ENCODE assay signal across 17 cellular contexts in genomic region chr2:190537765-190538164, GRCh38. TPM values are rescaled to one million over a fixed set of nuclear protein-coding genes. Genes with fewer than 3 reads are reported as not detected.
DNase-seq lines count a peak whose midpoint lies in the region; ATAC-seq and TF ChIP-seq lines count a peak whose summit lies in the region.
"Had no signal": no experiment of that assay in that cellular context is flagged by ENCODE, and none has a peak within 500 bp of the region (broad histone marks: within the 10 kb centered on the region; RNA-seq: fewer than 3 reads in every experiment).

No MANE protein-coding gene starts in this region.

- no peak overlapping the region for H3K9ac ChIP-seq in iPS-15b (ENCODE audit: low read depth, low read length)

- H3K4me3 Mint-ChIP-seq in CD4-positive, CD25-positive, alpha-beta regulatory T cell = peak overlapping the region in 1 of 4 donors; percentile 100
- no peak overlapping the region for H3K4me3 Mint-ChIP-seq in mesothelial cell of epicardium
- H3K4me3 Mint-ChIP-seq: activated CD8-positive, alpha-beta memory T cell treated with anti-CD3 and anti-CD28 coated beads, Interleukin-2, amount 10 ng/mL, durations not matched to agents 7 days and 5 days; activated naive CD4-positive, alpha-beta T cell treated with anti-CD3 and anti-CD28 coated beads for 36 hours had no signal

- H3K27ac ChIP-seq in CD4-positive, CD25-positive, alpha-beta regulatory T cell (ENCODE audit: insufficient read depth, low read length, poor library complexity, severe bottlenecking) = peak overlapping the region; percentile 26

- peaks cover 30% of the 10 kb centered on the region for H3K4me1 ChIP-seq in CD4-positive, CD25-positive, alpha-beta regulatory T cell (ENCODE audit: control insufficient read depth, insufficient read depth, low read length, poor library complexity, severe bottlenecking)
- peaks cover 12% of the 10 kb centered on the region for H3K4me1 ChIP-seq in iPS-15b (ENCODE audit: control insufficient read depth, insufficient read depth, low read length)

- peak in 1 of 3 donors; percentile 37 for DNase-seq in CD4-positive, CD25-positive, alpha-beta regulatory T cell
- peak; percentile 54 for DNase-seq in HT1080 (ENCODE audit: low read depth)
- DNase-seq in amniotic epithelial cell (ENCODE audit: low read depth) = peak; percentile 37
- DNase-seq in mesothelial cell of epicardium (ENCODE audit: low spot score in 2 of 2, unreplicated experiment in 2 of 2) = no peak
- no peak for DNase-seq in stimulated activated CD4-positive, alpha-beta T cell treated with anti-CD3 and anti-CD28 coated beads, Interleukin-4, amount 100 ng/mL, for 1 hour
- DNase-seq: activated CD8-positive, alpha-beta memory T cell treated with anti-CD3 and anti-CD28 coated beads, Interleukin-2, amount 10 ng/mL, durations not matched to agents 7 days and 5 days; activated naive CD4-positive, alpha-beta T cell treated with anti-CD3 and anti-CD28 coated beads for 36 hours; DMS79; effector memory CD4-positive, alpha-beta T cell; MM.1S; NCI-H2171; posterior cingulate gyrus; stimulated activated CD4-positive, alpha-beta T cell treated with anti-CD3 and anti-CD28 coated beads, Interleukin-12 subunit alpha, Interleukin-12 subunit beta, amount 100 ng/mL, for 4 hours had no signal

- no peak overlapping the region for H3K4me3 ChIP-seq in CD4-positive, CD25-positive, alpha-beta regulatory T cell (ENCODE audit: low read depth, low read length)
- H3K4me3 ChIP-seq in iPS-15b (ENCODE audit: low read depth, low read length) = peak overlapping the region; percentile 2

- no peaks in the 10 kb centered on the region for H3K27me3 Mint-ChIP-seq in CD4-positive, CD25-positive, alpha-beta regulatory T cell
- no peaks in the 10 kb centered on the region for H3K27me3 Mint-ChIP-seq in mesothelial cell of epicardium (ENCODE audit: low read depth)
- H3K27me3 Mint-ChIP-seq: activated CD8-positive, alpha-beta memory T cell treated with anti-CD3 and anti-CD28 coated beads, Interleukin-2, amount 10 ng/mL, durations not matched to agents 7 days and 5 days had no signal

- H3K36me3 Mint-ChIP-seq in CD4-positive, CD25-positive, alpha-beta regulatory T cell = peaks cover 18% of the 10 kb centered on the region
- H3K36me3 Mint-ChIP-seq in mesothelial cell of epicardium = peaks cover 58% of the 10 kb centered on the region

- no peaks in the 10 kb centered on the region for H3K27me3 ChIP-seq in CD4-positive, CD25-positive, alpha-beta regulatory T cell (ENCODE audit: control insufficient read depth, insufficient read depth, low read length)
- no peaks in the 10 kb centered on the region for H3K27me3 ChIP-seq in iPS-15b (ENCODE audit: control insufficient read depth, insufficient read depth, low read length)

- no peaks in the 10 kb centered on the region for H3K36me3 ChIP-seq in CD4-positive, CD25-positive, alpha-beta regulatory T cell (ENCODE audit: control insufficient read depth, insufficient read depth, low read length)
- H3K36me3 ChIP-seq in iPS-15b (ENCODE audit: control insufficient read depth, insufficient read depth, low read length) = no peaks in the 10 kb centered on the region

- ATAC-seq in CD4-positive, CD25-positive, alpha-beta regulatory T cell (ENCODE audit: low read depth in 2 of 2) = no peak
- ATAC-seq in HG03460 (IDR thresholded peaks at IDR 0.05; ENCODE audit: unreplicated experiment) = no peak
- ATAC-seq in HG03139 (IDR thresholded peaks at IDR 0.05; ENCODE audit: unreplicated experiment) = no peak
- ATAC-seq: activated CD8-positive, alpha-beta memory T cell treated with anti-CD3 and anti-CD28 coated beads, Interleukin-2, amount 10 ng/mL, durations not matched to agents 7 days and 5 days; HCT116 had no signal

- no peak for TF ChIP-seq CTCF in mesothelial cell of epicardium (IDR thresholded peaks at IDR 0.05; ENCODE audit: unreplicated experiment)

- H3K9me3 Mint-ChIP-seq in CD4-positive, CD25-positive, alpha-beta regulatory T cell = peaks cover 0 to 47% (median 20%) of the 10 kb centered on the region in 7 donors
- peaks cover 51% of the 10 kb centered on the region for H3K9me3 Mint-ChIP-seq in mesothelial cell of epicardium

- H3K9me3 ChIP-seq in CD4-positive, CD25-positive, alpha-beta regulatory T cell (ENCODE audit: control insufficient read depth in 2 of 2, low read length in 2 of 2) = peaks cover 21 to 37% of the 10 kb centered on the region in 2 experiments
- peaks cover 10% of the 10 kb centered on the region for H3K9me3 ChIP-seq in iPS-15b (ENCODE audit: control insufficient read depth, insufficient read depth, low read length)

- H3K4me1 Mint-ChIP-seq in CD4-positive, CD25-positive, alpha-beta regulatory T cell = peaks cover 0 to 32% (median 14%) of the 10 kb centered on the region in 4 donors
- H3K4me1 Mint-ChIP-seq in mesothelial cell of epicardium = peaks cover 26% of the 10 kb centered on the region

- peak overlapping the region in 1 of 3 donors; percentile 28 for H3K27ac Mint-ChIP-seq in CD4-positive, CD25-positive, alpha-beta regulatory T cell
- H3K27ac Mint-ChIP-seq in mesothelial cell of epicardium = no peak overlapping the region
- H3K27ac Mint-ChIP-seq: activated CD8-positive, alpha-beta memory T cell treated with anti-CD3 and anti-CD28 coated beads, Interleukin-2, amount 10 ng/mL, durations not matched to agents 7 days and 5 days; activated naive CD4-positive, alpha-beta T cell treated with anti-CD3 and anti-CD28 coated beads for 36 hours had no signal

RNA-seq across cellular contexts. Expression of gene NEMP2, which starts 3.2 kb away (rescaled TPM):
- total RNA-seq in CD4-positive, CD25-positive, alpha-beta regulatory T cell = 10.7 TPM
- polyA plus RNA-seq in CD4-positive, CD25-positive, alpha-beta regulatory T cell = 10 to 100 TPM; 10.9 to 14.9 (median 14.5) TPM
- total RNA-seq in HT1080 (2014; rRNA removed; shearing (Covaris generic)) = 7.6 and 16.5 TPM in 2 replicates
- 9.6 and 12.8 TPM in 2 replicates for polyA plus RNA-seq in HT1080 (2015; cell fraction: cytosol; rRNA removed)
- 10.9 and 18.4 TPM in 2 replicates for polyA plus RNA-seq in HT1080 (2015; cell fraction: nucleus; rRNA removed)
- total RNA-seq in mesothelial cell of epicardium = 17.6 to 21.1 TPM (median 18.9 TPM) in 3 replicates

Comparison
In these comparisons a context has a peak if more than half of its experiments do, and no peak if none do; other contexts are left out.
1. DNase-seq: peak in HT1080 (single experiment) and amniotic epithelial cell (single experiment); none in mesothelial cell of epicardium (0 of 2) and stimulated activated CD4-positive, alpha-beta T cell treated with anti-CD3 and anti-CD28 coated beads, Interleukin-4, amount 100 ng/mL, for 1 hour (single experiment).